4 cellular contexts compared by ENCODE assay signal in genomic region chr2:610465-610864, GRCh38.
"Had no signal": no experiment of that assay in that cellular context is flagged by ENCODE, and none has a peak within 500 bp of the region (broad histone marks: within the 10 kb centered on the region; RNA-seq: fewer than 3 reads in every experiment).

No MANE protein-coding gene starts in this region.

- H3K4me2 ChIP-seq: GM23338 had no signal

- ATAC-seq: GM23338 had no signal

- H3K9me3 Mint-ChIP-seq: GM23338, H9 had no signal

- DNase-seq: HCEC 1CT, IMR-90 had no signal

- H2AFZ ChIP-seq: GM23338 had no signal

- H3K27ac Mint-ChIP-seq: GM23338, H9 had no signal

- H3K4me1 Mint-ChIP-seq: GM23338, H9 had no signal

- H3K4me3 ChIP-seq: GM23338 had no signal

- H3K4me3 Mint-ChIP-seq: GM23338, H9 had no signal
